Comparison of ENCODE assay signal across 3 cellular contexts in the genomic region with DNA sequence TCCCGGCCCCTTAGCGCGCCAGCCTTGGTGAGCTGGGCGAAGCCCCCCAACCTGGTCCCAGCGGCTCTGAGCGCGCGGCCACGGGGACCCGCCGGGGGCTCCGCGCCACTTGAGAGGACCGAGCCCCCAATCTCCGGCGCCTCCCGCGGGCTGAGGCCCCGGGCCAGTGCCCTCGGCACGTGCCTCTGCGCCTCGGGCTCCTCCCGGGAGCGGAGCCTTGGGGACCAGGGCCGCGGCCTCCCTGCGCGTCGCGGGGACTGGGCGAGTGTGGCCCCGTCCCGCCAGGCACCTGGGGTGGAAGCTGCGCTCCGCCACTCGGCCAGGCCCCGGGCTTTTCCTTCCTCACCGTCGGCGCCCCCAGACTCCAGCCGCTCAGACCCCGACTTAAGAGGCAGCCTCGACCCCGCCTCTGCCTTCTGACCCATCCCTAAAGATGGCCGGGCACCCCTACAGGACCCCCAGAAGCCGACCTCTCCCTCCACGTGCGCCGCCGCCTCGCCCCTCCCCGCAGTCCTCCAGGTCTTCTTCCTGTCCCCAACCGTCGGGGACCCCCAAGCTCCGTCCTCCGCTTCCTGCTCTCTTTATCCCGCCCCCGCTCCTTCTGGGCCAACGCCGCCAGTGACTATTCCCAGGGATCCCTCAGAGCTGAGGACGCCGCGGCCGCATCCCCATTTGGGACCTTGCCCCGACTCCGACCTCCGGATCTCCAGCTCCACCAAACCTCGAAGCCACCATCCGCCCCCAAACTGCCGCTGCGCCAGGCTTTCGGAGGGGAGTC.
TF ChIP-seq lines count a peak whose summit lies in the region.

No MANE protein-coding gene starts in this region.

TF ChIP-seq in GM23338, 12 proteins besides CTCF, POLR2A, EP300 and RAD21 (continues in another document):
- TF ChIP-seq NANOG (IDR thresholded peaks at IDR 0.05; ENCODE audit: borderline replicate concordance): no peak
- TF ChIP-seq, protein P1, sequence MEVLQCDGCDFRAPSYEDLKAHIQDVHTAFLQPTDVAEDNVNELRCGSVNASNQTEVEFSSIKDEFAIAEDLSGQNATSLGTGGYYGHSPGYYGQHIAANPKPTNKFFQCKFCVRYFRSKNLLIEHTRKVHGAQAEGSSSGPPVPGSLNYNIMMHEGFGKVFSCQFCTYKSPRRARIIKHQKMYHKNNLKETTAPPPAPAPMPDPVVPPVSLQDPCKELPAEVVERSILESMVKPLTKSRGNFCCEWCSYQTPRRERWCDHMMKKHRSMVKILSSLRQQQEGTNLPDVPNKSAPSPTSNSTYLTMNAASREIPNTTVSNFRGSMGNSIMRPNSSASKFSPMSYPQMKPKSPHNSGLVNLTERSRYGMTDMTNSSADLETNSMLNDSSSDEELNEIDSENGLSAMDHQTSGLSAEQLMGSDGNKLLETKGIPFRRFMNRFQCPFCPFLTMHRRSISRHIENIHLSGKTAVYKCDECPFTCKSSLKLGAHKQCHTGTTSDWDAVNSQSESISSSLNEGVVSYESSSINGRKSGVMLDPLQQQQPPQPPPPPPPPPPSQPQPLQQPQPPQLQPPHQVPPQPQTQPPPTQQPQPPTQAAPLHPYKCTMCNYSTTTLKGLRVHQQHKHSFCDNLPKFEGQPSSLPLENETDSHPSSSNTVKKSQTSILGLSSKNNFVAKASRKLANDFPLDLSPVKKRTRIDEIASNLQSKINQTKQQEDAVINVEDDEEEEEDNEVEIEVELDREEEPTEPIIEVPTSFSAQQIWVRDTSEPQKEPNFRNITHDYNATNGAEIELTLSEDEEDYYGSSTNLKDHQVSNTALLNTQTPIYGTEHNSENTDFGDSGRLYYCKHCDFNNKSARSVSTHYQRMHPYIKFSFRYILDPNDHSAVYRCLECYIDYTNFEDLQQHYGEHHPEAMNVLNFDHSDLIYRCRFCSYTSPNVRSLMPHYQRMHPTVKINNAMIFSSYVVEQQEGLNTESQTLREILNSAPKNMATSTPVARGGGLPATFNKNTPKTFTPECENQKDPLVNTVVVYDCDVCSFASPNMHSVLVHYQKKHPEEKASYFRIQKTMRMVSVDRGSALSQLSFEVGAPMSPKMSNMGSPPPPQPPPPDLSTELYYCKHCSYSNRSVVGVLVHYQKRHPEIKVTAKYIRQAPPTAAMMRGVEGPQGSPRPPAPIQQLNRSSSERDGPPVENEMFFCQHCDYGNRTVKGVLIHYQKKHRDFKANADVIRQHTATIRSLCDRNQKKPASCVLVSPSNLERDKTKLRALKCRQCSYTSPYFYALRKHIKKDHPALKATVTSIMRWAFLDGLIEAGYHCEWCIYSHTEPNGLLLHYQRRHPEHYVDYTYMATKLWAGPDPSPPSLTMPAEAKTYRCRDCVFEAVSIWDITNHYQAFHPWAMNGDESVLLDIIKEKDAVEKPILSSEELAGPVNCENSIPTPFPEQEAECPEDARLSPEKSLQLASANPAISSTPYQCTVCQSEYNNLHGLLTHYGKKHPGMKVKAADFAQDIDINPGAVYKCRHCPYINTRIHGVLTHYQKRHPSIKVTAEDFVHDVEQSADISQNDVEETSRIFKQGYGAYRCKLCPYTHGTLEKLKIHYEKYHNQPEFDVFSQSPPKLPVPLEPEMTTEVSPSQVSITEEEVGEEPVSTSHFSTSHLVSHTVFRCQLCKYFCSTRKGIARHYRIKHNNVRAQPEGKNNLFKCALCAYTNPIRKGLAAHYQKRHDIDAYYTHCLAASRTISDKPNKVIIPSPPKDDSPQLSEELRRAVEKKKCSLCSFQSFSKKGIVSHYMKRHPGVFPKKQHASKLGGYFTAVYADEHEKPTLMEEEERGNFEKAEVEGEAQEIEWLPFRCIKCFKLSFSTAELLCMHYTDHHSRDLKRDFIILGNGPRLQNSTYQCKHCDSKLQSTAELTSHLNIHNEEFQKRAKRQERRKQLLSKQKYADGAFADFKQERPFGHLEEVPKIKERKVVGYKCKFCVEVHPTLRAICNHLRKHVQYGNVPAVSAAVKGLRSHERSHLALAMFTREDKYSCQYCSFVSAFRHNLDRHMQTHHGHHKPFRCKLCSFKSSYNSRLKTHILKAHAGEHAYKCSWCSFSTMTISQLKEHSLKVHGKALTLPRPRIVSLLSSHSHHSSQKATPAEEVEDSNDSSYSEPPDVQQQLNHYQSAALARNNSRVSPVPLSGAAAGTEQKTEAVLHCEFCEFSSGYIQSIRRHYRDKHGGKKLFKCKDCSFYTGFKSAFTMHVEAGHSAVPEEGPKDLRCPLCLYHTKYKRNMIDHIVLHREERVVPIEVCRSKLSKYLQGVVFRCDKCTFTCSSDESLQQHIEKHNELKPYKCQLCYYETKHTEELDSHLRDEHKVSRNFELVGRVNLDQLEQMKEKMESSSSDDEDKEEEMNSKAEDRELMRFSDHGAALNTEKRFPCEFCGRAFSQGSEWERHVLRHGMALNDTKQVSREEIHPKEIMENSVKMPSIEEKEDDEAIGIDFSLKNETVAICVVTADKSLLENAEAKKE (CRISPR knock-in tag; IDR thresholded peaks at IDR 0.05): no peak
- no peak for TF ChIP-seq JUNB (IDR thresholded peaks at IDR 0.05; ENCODE audit: unreplicated experiment)
- TF ChIP-seq CREB1 (CRISPR knock-in tag; IDR thresholded peaks at IDR 0.05; ENCODE audit: low read depth): no peak
- TF ChIP-seq POLR2AphosphoS5 (IDR thresholded peaks at IDR 0.05; ENCODE audit: low read depth): no peak; the same call in 1 of the 2 replicates
- no peak for TF ChIP-seq ZNF114 (CRISPR knock-in tag; IDR thresholded peaks at IDR 0.05)
- no peak for TF ChIP-seq EZH2phosphoT487 (IDR thresholded peaks at IDR 0.05; ENCODE audit: unreplicated experiment)

TF ChIP-seq in IMR-90, 13 proteins besides CTCF, POLR2A, EP300 and RAD21:
- no peak for TF ChIP-seq NFE2L2 (IDR thresholded peaks at IDR 0.05; ENCODE audit: low read depth, low read length)
- TF ChIP-seq RCOR1 (IDR thresholded peaks at IDR 0.05; ENCODE audit: insufficient replicate concordance, low read length): no peak
- TF ChIP-seq, protein P2, sequence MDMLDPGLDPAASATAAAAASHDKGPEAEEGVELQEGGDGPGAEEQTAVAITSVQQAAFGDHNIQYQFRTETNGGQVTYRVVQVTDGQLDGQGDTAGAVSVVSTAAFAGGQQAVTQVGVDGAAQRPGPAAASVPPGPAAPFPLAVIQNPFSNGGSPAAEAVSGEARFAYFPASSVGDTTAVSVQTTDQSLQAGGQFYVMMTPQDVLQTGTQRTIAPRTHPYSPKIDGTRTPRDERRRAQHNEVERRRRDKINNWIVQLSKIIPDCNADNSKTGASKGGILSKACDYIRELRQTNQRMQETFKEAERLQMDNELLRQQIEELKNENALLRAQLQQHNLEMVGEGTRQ (IDR thresholded peaks at IDR 0.05; ENCODE audit: low read depth, low read length): no peak
- TF ChIP-seq RFX5 (IDR thresholded peaks at IDR 0.05; ENCODE audit: low read depth, low read length): no peak
- TF ChIP-seq CEBPB (IDR thresholded peaks at IDR 0.05; ENCODE audit: low read depth, low read length): no peak
- TF ChIP-seq BHLHE40 (IDR thresholded peaks at IDR 0.05; ENCODE audit: low read depth, low read length): no peak
- TF ChIP-seq, protein P3, sequence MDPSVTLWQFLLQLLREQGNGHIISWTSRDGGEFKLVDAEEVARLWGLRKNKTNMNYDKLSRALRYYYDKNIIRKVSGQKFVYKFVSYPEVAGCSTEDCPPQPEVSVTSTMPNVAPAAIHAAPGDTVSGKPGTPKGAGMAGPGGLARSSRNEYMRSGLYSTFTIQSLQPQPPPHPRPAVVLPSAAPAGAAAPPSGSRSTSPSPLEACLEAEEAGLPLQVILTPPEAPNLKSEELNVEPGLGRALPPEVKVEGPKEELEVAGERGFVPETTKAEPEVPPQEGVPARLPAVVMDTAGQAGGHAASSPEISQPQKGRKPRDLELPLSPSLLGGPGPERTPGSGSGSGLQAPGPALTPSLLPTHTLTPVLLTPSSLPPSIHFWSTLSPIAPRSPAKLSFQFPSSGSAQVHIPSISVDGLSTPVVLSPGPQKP (IDR thresholded peaks at IDR 0.05; ENCODE audit: borderline replicate concordance, low read depth, low read length): no peak
- TF ChIP-seq FOS (IDR thresholded peaks at IDR 0.05; ENCODE audit: low read depth, low read length): no peak
- no peak for TF ChIP-seq SMC3 (IDR thresholded peaks at IDR 0.05; ENCODE audit: low read depth, low read length)
- TF ChIP-seq MAZ (IDR thresholded peaks at IDR 0.05; ENCODE audit: borderline replicate concordance, low read depth, low read length): no peak
- no peak for TF ChIP-seq MXI1 (IDR thresholded peaks at IDR 0.05; ENCODE audit: borderline replicate concordance, low read depth, low read length)
- TF ChIP-seq MAFK (IDR thresholded peaks at IDR 0.05; ENCODE audit: low read depth, low read length): no peak
- TF ChIP-seq CHD1 (IDR thresholded peaks at IDR 0.05; ENCODE audit: low read depth, low read length): no peak

TF ChIP-seq in endothelial cell of umbilical vein, 7 proteins besides CTCF, POLR2A, EP300 and RAD21:
- TF ChIP-seq FOS (IDR thresholded peaks at IDR 0.05; ENCODE audit: borderline replicate concordance, insufficient read depth, low read length) (no peak), EZH2 (IDR thresholded peaks at IDR 0.05; ENCODE audit: borderline replicate concordance, low read depth, low read length, severe bottlenecking) (peak; percentile 91)
